ENCODE assay signal across 29 cellular contexts in the genomic region with DNA sequence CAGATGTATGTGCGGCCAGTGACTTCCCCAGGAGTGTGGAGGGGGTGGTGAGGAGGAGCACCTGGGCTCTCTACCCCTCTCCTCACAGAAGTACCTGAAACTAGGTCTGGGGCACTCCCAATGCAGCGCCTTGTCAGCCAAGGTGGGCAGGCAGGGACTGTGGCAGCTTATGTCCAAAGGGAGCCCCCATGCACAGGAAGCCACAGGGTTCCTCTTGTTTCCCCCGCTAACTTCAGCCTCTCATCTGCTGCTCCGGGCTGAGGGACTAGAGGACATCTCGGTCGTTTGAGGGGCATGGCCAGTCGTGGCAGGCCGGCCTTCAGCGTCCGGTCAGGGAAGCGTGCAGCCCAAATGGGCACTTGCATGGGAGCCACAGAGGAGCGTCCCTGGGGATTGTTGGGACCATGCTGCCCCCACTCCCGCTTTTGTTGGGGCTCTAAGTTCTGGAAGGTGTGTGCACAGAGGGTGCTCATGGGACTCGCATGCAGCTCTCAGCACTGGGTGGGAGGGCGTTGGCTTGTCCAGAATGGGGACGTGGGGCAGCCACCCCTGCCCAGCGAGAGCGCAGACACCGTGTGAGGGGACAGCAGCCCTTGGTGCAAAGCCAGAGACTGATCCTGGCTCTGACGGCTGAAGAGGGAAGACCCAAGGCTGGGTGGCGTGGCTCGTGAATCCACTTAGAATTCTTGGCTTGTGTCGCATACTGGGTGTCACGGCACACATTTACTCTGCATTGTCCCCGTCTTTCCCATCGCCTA. TPM values are rescaled to one million over a fixed set of nuclear protein-coding genes. Genes with fewer than 3 reads are reported as not detected.
DNase-seq lines count a peak whose midpoint lies in the region; ATAC-seq, FAIRE-seq and TF ChIP-seq lines count a peak whose summit lies in the region.
"Had no signal": no experiment of that assay in that cellular context is flagged by ENCODE, and none has a peak within 500 bp of the region (broad histone marks: within the 10 kb centered on the region; RNA-seq: fewer than 3 reads in every experiment).

No MANE protein-coding gene starts in this region.

- no peaks in the 10 kb centered on the region for H3K9me1 ChIP-seq in endothelial cell of umbilical vein (replicated peaks; ENCODE audit: control insufficient read depth, extremely low read depth, insufficient read depth, low read length)

- no peak overlapping the region for H3K9ac ChIP-seq in endothelial cell of umbilical vein (replicated peaks; ENCODE audit: extremely low read depth, insufficient read depth, low read length)

- peaks cover 0 to 5% of the 10 kb centered on the region in 2 experiments for H3K27me3 ChIP-seq in endothelial cell of umbilical vein (ENCODE audit: control insufficient read depth in 2 of 2, insufficient read depth in 2 of 2, low read length in 2 of 2)
- H3K27me3 ChIP-seq: ascending aorta, hepatocyte, vagina had no signal

- POLR2A ChIA-PET in WTC11 (lab: Charles Lee): no interaction called here
- POLR2A ChIA-PET in endothelial cell of umbilical vein (lab: Charles Lee): interaction anchor here (0.6 kb wide), 1 partner anchor 209 kb away, joined by 4 read pairs; no protein-coding TSS in a partner anchor

- no TSS peak for BruUV-seq in endothelial cell of umbilical vein (replicated peaks; lab: Mats Ljungman, UMichigan)

- H3K4me1 Mint-ChIP-seq in WTC11: peaks cover 21% of the 10 kb centered on the region
- H3K4me1 Mint-ChIP-seq in mesothelial cell of epicardium: no peaks in the 10 kb centered on the region
- peaks cover 6% of the 10 kb centered on the region for H3K4me1 Mint-ChIP-seq in T-helper 17 cell

- dilution Hi-C loops in endothelial cell of umbilical vein (cut with MboI; ENCODE audit: extremely low pct_ligation_motif_present, low sequenced_read_pairs): no loop called here

- no peak for TF ChIP-seq POLR2A in endothelial cell of umbilical vein (IDR thresholded peaks at IDR 0.05; ENCODE audit: low read depth, low read length)

- peak overlapping the region; percentile 18; the same call in 1 of the 2 replicates for H3K27ac ChIP-seq in 22Rv1
- H3K27ac ChIP-seq in endothelial cell of umbilical vein (ENCODE audit: insufficient read depth, low read depth, low read length): no peak overlapping the region
- H3K27ac ChIP-seq: ascending aorta, foreskin keratinocyte, hepatocyte, neutrophil, thoracic aorta, vagina, WERI-Rb-1 had no signal

- no peak overlapping the region for H3K4me2 ChIP-seq in endothelial cell of umbilical vein (ENCODE audit: insufficient read depth, low read length)
- H3K4me2 ChIP-seq: hepatocyte, smooth muscle cell had no signal

- no peaks in the 10 kb centered on the region for H4K20me1 ChIP-seq in endothelial cell of umbilical vein (replicated peaks; ENCODE audit: control insufficient read depth, extremely low read depth, insufficient read depth, low read length)

- ATAC-seq in WTC11: no peak
- no peak for ATAC-seq in T-helper 17 cell
- ATAC-seq: activated CD8-positive, alpha-beta memory T cell treated with anti-CD3 and anti-CD28 coated beads, Interleukin-2, amount 10 ng/mL, durations not matched to agents 7 days and 5 days; SK-N-SH treated with all-trans-retinoic acid at 6 μM for 48 hours; stimulated activated memory B cell treated with anti-CD40 and anti-IgM and Interleukin-4, amounts not matched to agents 10 μg/mL and 1 μg/mL and 100 μg/mL, for 72 hours had no signal

- intact Hi-C loops in endothelial cell of umbilical vein (cut with micrococcal nuclease): no loop called here

- no peak overlapping the region for H3K4me3 ChIP-seq in endothelial cell of umbilical vein (replicated peaks in 1 of 3; ENCODE audit: insufficient read depth in 1 of 3, low read depth in 1 of 3, low read length in 3 of 3)
- H3K4me3 ChIP-seq: ascending aorta, hepatocyte, smooth muscle cell, thoracic aorta, vagina had no signal

- peaks cover 3% of the 10 kb centered on the region; the same call in 1 of the 2 replicates for H3K9me3 Mint-ChIP-seq in WTC11
- H3K9me3 Mint-ChIP-seq in mesothelial cell of epicardium: no peaks in the 10 kb centered on the region
- H3K9me3 Mint-ChIP-seq: immature natural killer cell; T-helper 2 cell treated with Interferon-gamma antibody and Interleukin-4, amounts not matched to agents 5 μg/mL and 100 μg/mL, for 36 hours had no signal

- no peaks in the 10 kb centered on the region for H3K79me2 ChIP-seq in endothelial cell of umbilical vein (ENCODE audit: control insufficient read depth, insufficient read depth, low read length)
- H3K79me2 ChIP-seq: hepatocyte had no signal

- H3K9me3 ChIP-seq in endothelial cell of umbilical vein (replicated peaks; ENCODE audit: control insufficient read depth, insufficient read depth, low read length) (no peaks in the 10 kb centered on the region), T-helper 17 cell (ENCODE audit: control insufficient read depth, low read length, poor library complexity, severe bottlenecking) (no peaks in the 10 kb centered on the region)
- H3K9me3 ChIP-seq: ascending aorta, neutrophil, thoracic aorta, vagina had no signal

- H3K27ac Mint-ChIP-seq in WTC11: peak overlapping the region; percentile 89; the same call in 1 of the 2 replicates
- peak overlapping the region; percentile 50 for H3K27ac Mint-ChIP-seq in mesothelial cell of epicardium
- H3K27ac Mint-ChIP-seq in T-helper 17 cell: no peak overlapping the region
- H3K27ac Mint-ChIP-seq: activated CD8-positive, alpha-beta memory T cell treated with anti-CD3 and anti-CD28 coated beads, Interleukin-2, amount 10 ng/mL, durations not matched to agents 7 days and 5 days; activated naive CD8-positive, alpha-beta T cell; immature natural killer cell; stimulated activated memory B cell treated with anti-CD40 and anti-IgM and Interleukin-4, amounts not matched to agents 10 μg/mL and 1 μg/mL and 100 μg/mL, for 72 hours; T-helper 2 cell treated with Interferon-gamma antibody and Interleukin-4, amounts not matched to agents 5 μg/mL and 100 μg/mL, for 36 hours had no signal

- DNase-seq in WTC11 (ENCODE audit: low spot score) (no peak), endothelial cell of umbilical vein (ENCODE audit: low read depth, low spot score) (no peak), mesothelial cell of epicardium (ENCODE audit: low spot score in 2 of 2, unreplicated experiment in 2 of 2) (no peak), T-helper 17 cell (no peak), NCI-H446 (lab: John Stamatoyannopoulos, UW) (no peak), NCI-H1694 (lab: John Stamatoyannopoulos, UW) (no peak)
- no peak for DNase-seq in activated CD8-positive, alpha-beta memory T cell treated with anti-CD3 and anti-CD28 coated beads, Interleukin-2, amount 50 U/mL, for 48 hours
- DNase-seq: activated CD4-positive, alpha-beta T cell treated with anti-CD3 and anti-CD28 coated beads, Interleukin-2, amount 50 U/mL, for 1 hour; activated CD8-positive, alpha-beta memory T cell treated with anti-CD3 and anti-CD28 coated beads, Interleukin-2, amount 10 ng/mL, durations not matched to agents 7 days and 5 days; DND-41; foreskin keratinocyte; HCEC 1CT; immature natural killer cell; NCI-H1092 treated with DMSO at 0.1 percent for 48 hours; NCI-H2029 treated with DMSO at 0.1 percent for 48 hours; NCI-H2227 treated with DMSO at 0.1 percent for 48 hours; RPMI8226; WERI-Rb-1 had no signal

- no peak overlapping the region for H3K4me3 Mint-ChIP-seq in WTC11
- H3K4me3 Mint-ChIP-seq in mesothelial cell of epicardium: no peak overlapping the region
- no peak overlapping the region for H3K4me3 Mint-ChIP-seq in T-helper 17 cell
- H3K4me3 Mint-ChIP-seq: activated CD8-positive, alpha-beta memory T cell treated with anti-CD3 and anti-CD28 coated beads, Interleukin-2, amount 10 ng/mL, durations not matched to agents 7 days and 5 days; activated naive CD8-positive, alpha-beta T cell; stimulated activated memory B cell treated with anti-CD40 and anti-IgM and Interleukin-4, amounts not matched to agents 10 μg/mL and 1 μg/mL and 100 μg/mL, for 72 hours; T-helper 2 cell treated with Interferon-gamma antibody and Interleukin-4, amounts not matched to agents 5 μg/mL and 100 μg/mL, for 36 hours had no signal

- no peak for TF ChIP-seq CTCF in 22Rv1 (IDR thresholded peaks at IDR 0.05)
- no peak for TF ChIP-seq CTCF in WTC11 (IDR thresholded peaks at IDR 0.05)
- TF ChIP-seq CTCF in endothelial cell of umbilical vein (IDR thresholded peaks at IDR 0.05; ENCODE audit: extremely low read depth in 1 of 2, insufficient read depth in 1 of 2, low read depth in 1 of 2, low read length in 2 of 2): no peak
- no peak for TF ChIP-seq CTCF in mesothelial cell of epicardium (IDR thresholded peaks at IDR 0.05; ENCODE audit: unreplicated experiment)

- H3K36me3 Mint-ChIP-seq in WTC11: peaks cover 28% of the 10 kb centered on the region
- H3K36me3 Mint-ChIP-seq in mesothelial cell of epicardium: peaks cover 20% of the 10 kb centered on the region
- H3K36me3 Mint-ChIP-seq in T-helper 17 cell (ENCODE audit: low read depth): no peaks in the 10 kb centered on the region
- H3K36me3 Mint-ChIP-seq: activated naive CD8-positive, alpha-beta T cell had no signal

- H3K4me1 ChIP-seq in endothelial cell of umbilical vein (ENCODE audit: control insufficient read depth, extremely low read depth, insufficient read depth, low read length): no peaks in the 10 kb centered on the region
- H3K4me1 ChIP-seq: foreskin keratinocyte had no signal

- CTCF ChIA-PET in WTC11 (lab: Charles Lee): interaction anchor here (0.7 to 5.7 kb wide), 11 partner anchors 10 to 271 kb away, joined by 3 to 35 read pairs (median 5); no protein-coding TSS in a partner anchor
- CTCF ChIA-PET in endothelial cell of umbilical vein (lab: Charles Lee): interaction anchor here (0.9 to 2.6 kb wide), 5 partner anchors 10 to 147 kb away, joined by 3 to 9 read pairs (median 3); no protein-coding TSS in a partner anchor

- H3K27me3 Mint-ChIP-seq in WTC11 (ENCODE audit: low read depth) (peaks cover 3% of the 10 kb centered on the region; the same call in 1 of the 2 replicates), mesothelial cell of epicardium (ENCODE audit: low read depth) (no peaks in the 10 kb centered on the region), T-helper 17 cell (no peaks in the 10 kb centered on the region)
- H3K27me3 Mint-ChIP-seq: activated naive CD8-positive, alpha-beta T cell; stimulated activated memory B cell treated with anti-CD40 and anti-IgM and Interleukin-4, amounts not matched to agents 10 μg/mL and 1 μg/mL and 100 μg/mL, for 72 hours had no signal

- H3K36me3 ChIP-seq in endothelial cell of umbilical vein (ENCODE audit: control insufficient read depth in 2 of 2, extremely low read depth in 1 of 2, insufficient read depth in 2 of 2, low read length in 2 of 2): peaks cover 0 to 25% of the 10 kb centered on the region in 2 experiments

- peak; percentile 38 for FAIRE-seq in endothelial cell of umbilical vein (lab: Jason Lieb, UNC)

- no peak overlapping the region for H2AFZ ChIP-seq in endothelial cell of umbilical vein (ENCODE audit: low read depth, low read length)
- H2AFZ ChIP-seq: hepatocyte had no signal

RNA-seq across cellular contexts. Expression of a gene that starts 16.6 kb away (rescaled TPM):
- total RNA-seq in WTC11 (2021) (6.8 to 11.1 TPM (median 10.3 TPM) in 3 replicates), endothelial cell of umbilical vein (0.62 TPM in 1 of 2 replicates, not detected in the other), mesothelial cell of epicardium (3.4 to 3.9 TPM (median 3.9 TPM) in 3 replicates), T-helper 17 cell (under 1 TPM; 0.47 to 0.76 TPM)
- polyA plus RNA-seq in endothelial cell of umbilical vein: 0.18 and 0.40 TPM in 2 replicates
- polyA plus RNA-seq in endothelial cell of umbilical vein (2011; cell fraction: cytosol; rRNA removed): 0.13 and 0.24 TPM in 2 replicates
- 0.20 and 0.24 TPM in 2 replicates for polyA plus RNA-seq in endothelial cell of umbilical vein (2011; cell fraction: nucleus; rRNA removed)
- polyA plus RNA-seq in endothelial cell of umbilical vein (2012): 0.20 and 0.67 TPM in 2 replicates
- not detected in 2 replicates for polyA minus RNA-seq in endothelial cell of umbilical vein
- 1.5 TPM for polyA minus RNA-seq in endothelial cell of umbilical vein (2011; cell fraction: cytosol; rRNA and poly(A)+ RNA removed)
- not detected in 2 replicates for polyA minus RNA-seq in endothelial cell of umbilical vein (2011; cell fraction: nucleus; rRNA and poly(A)+ RNA removed)
- total RNA-seq: ascending aorta had no signal
- polyA plus RNA-seq: immature natural killer cell had no signal

RNA-seq across cellular contexts. Expression of a gene that starts 45.4 kb away (rescaled TPM):
- total RNA-seq in WTC11 (2021) (86.2 to 90.3 TPM (median 87.8 TPM) in 3 replicates), endothelial cell of umbilical vein (40.4 and 43.1 TPM in 2 replicates), mesothelial cell of epicardium (35.4 to 38.1 TPM (median 36.2 TPM) in 3 replicates), T-helper 17 cell (10 to 100 TPM; 22.2 to 26.1 TPM)
- polyA plus RNA-seq in endothelial cell of umbilical vein: 79.9 and 103 TPM in 2 replicates
- 23.0 and 33.0 TPM in 2 replicates for polyA plus RNA-seq in endothelial cell of umbilical vein (2011; cell fraction: cytosol; rRNA removed)
- 7.4 and 9.2 TPM in 2 replicates for polyA plus RNA-seq in endothelial cell of umbilical vein (2011; cell fraction: nucleus; rRNA removed)
- polyA plus RNA-seq in endothelial cell of umbilical vein (2012): 13.1 and 28.1 TPM in 2 replicates
- polyA minus RNA-seq in endothelial cell of umbilical vein: 3.7 and 4.3 TPM in 2 replicates
- polyA minus RNA-seq in endothelial cell of umbilical vein (2011; cell fraction: cytosol; rRNA and poly(A)+ RNA removed): 31.9 TPM
- polyA minus RNA-seq in endothelial cell of umbilical vein (2011; cell fraction: nucleus; rRNA and poly(A)+ RNA removed): 1.8 and 3.9 TPM in 2 replicates
